Comparison of ENCODE assay signal across 21 cellular contexts in the genomic region with DNA sequence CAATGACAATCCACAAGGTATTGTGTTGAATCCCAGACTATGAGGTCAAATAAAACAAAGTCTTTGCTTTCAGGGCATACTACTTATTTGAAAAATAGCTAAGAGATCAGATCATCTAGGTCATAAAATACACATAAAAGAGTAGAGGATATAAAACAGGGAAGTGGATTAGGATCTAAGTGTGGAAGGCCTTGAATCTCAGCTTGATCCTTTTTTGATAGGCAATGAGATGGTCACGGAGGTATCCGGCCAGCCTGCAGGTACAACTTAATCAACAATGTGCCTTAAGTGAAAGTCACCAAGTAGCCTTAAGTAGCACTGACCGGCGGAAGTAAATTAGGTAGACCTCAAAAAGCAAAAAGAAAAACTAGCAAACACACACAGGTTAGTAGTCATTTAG.
"Had no signal": no experiment of that assay in that cellular context is flagged by ENCODE, and none has a peak within 500 bp of the region (broad histone marks: within the 10 kb centered on the region; RNA-seq: fewer than 3 reads in every experiment).

No MANE protein-coding gene starts in this region.

- FAIRE-seq: endothelial cell of umbilical vein had no signal

- H3K27ac ChIP-seq: colonic mucosa, dorsolateral prefrontal cortex, esophagus muscularis mucosa, heart right ventricle, transverse colon had no signal

- H3K4me3 ChIP-seq: colonic mucosa, dorsolateral prefrontal cortex, esophagus muscularis mucosa, heart right ventricle, mucosa of descending colon, transverse colon had no signal

- DNase-seq: activated CD4-positive, alpha-beta memory T cell treated with anti-CD3 and anti-CD28 coated beads for 36 hours; activated CD4-positive, alpha-beta T cell treated with anti-CD3 and anti-CD28 coated beads for 48 hours; activated CD4-positive, CD25-positive, alpha-beta regulatory T cell; activated naive CD4-positive, alpha-beta T cell treated with Interleukin-2 at 50 U/mL for 16 hours; activated naive CD8-positive, alpha-beta T cell treated with anti-CD3 and anti-CD28 coated beads for 36 hours; activated T-cell treated with anti-CD3 and anti-CD28 coated beads, Interleukin-2, amount 50 U/mL, for 48 hours; colonic mucosa; dorsolateral prefrontal cortex; effector memory CD8-positive, alpha-beta T cell; heart right ventricle; left colon; mucosa of descending colon; naive B cell; stimulated activated CD4-positive, alpha-beta T cell treated with anti-CD3 and anti-CD28 coated beads, Interleukin-2, amount 100 ng/mL, for 48 hours; stimulated activated CD8-positive, alpha-beta memory T cell treated with anti-CD3 and anti-CD28 coated beads, Interleukin-4, amount 100 ng/mL, for 48 hours; stimulated activated naive B cell treated with anti-CD40 and anti-IgM and Interleukin-4, amounts not matched to agents 10 μg/mL and 1 μg/mL and 100 μg/mL, for 72 hours; T-helper 17 cell; transverse colon had no signal

- H3K36me3 ChIP-seq: colonic mucosa, esophagus muscularis mucosa, heart right ventricle, transverse colon had no signal

- H3K4me1 ChIP-seq: colonic mucosa, esophagus muscularis mucosa, heart right ventricle, transverse colon had no signal

- ATAC-seq: effector memory CD8-positive, alpha-beta T cell; left colon; sciatic nerve; stimulated activated naive B cell treated with anti-CD40 and anti-IgM and Interleukin-4, amounts not matched to agents 10 μg/mL and 1 μg/mL and 100 μg/mL, for 72 hours; T-helper 17 cell had no signal

- H3K27me3 ChIP-seq: colonic mucosa, dorsolateral prefrontal cortex, esophagus muscularis mucosa, heart right ventricle, transverse colon had no signal

- H3K9me3 ChIP-seq: colonic mucosa, esophagus muscularis mucosa, heart right ventricle, mucosa of descending colon, transverse colon had no signal
